Comparison of ENCODE assay signal across 8 cellular contexts in genomic region chr1:115099693-115100050, GRCh38. TPM values are rescaled to one million over a fixed set of nuclear protein-coding genes. Genes with fewer than 3 reads are reported as not detected.
A peak's percentile ranks its signal among the peaks of the same experiment; 100 is the strongest.
DNase-seq lines count a peak whose midpoint lies in the region; ATAC-seq and TF ChIP-seq lines count a peak whose summit lies in the region.

No MANE protein-coding gene starts in this region.

- intact Hi-C loops in Calu3 (cut with micrococcal nuclease; ENCODE audit: unreplicated experiment), result loop anchor here (5.0 to 10.0 kb wide), 2 partner anchors 37 to 65 kb away; no protein-coding TSS in a partner anchor

- no peaks in the 10 kb centered on the region for H3K9me3 ChIP-seq in KOPT-K1 (ENCODE audit: insufficient read depth, low read length, poor library complexity, severe bottlenecking)
- no peaks in the 10 kb centered on the region for H3K9me3 ChIP-seq in osteoblast (ENCODE audit: low read depth, low read length)

- H3K4me3 Mint-ChIP-seq in Calu3 (ENCODE audit: low read depth, unreplicated experiment), result peak overlapping the region; percentile 82

- H3K36me3 ChIP-seq in KOPT-K1 (ENCODE audit: insufficient read depth, low read length) (no peaks in the 10 kb centered on the region), osteoblast (ENCODE audit: insufficient read depth, low read length) (no peaks in the 10 kb centered on the region)

- TSS peak; percentile 65 for BruUV-seq in Calu3 (replicated peaks; lab: Mats Ljungman, UMichigan)

- peaks cover 21% of the 10 kb centered on the region for H3K4me1 Mint-ChIP-seq in Calu3 (ENCODE audit: low read depth, unreplicated experiment)

- H3K4me3 ChIP-seq in osteoblast (ENCODE audit: insufficient read depth, low read length), result peak overlapping the region; percentile 57

- H3K79me2 ChIP-seq in osteoblast (ENCODE audit: insufficient read depth, low read length), result no peaks in the 10 kb centered on the region

- no peak for ATAC-seq in GM21717 (IDR thresholded peaks at IDR 0.05; ENCODE audit: unreplicated experiment)

- TF ChIP-seq CTCF in Calu3 (IDR thresholded peaks at IDR 0.05; ENCODE audit: unreplicated experiment) (no peak), osteoblast (IDR thresholded peaks at IDR 0.05; ENCODE audit: extremely low read depth, low read depth, low read length) (no peak)

- peak overlapping the region; percentile 98 for H3K27ac Mint-ChIP-seq in Calu3 (ENCODE audit: unreplicated experiment)

- H3K4me1 ChIP-seq in osteoblast (ENCODE audit: insufficient read depth, low read length), result peaks cover 18% of the 10 kb centered on the region

- DNase-seq in Calu3, result no peak
- peak; percentile 33 for DNase-seq in effector CD4-positive, alpha-beta T cell
- DNase-seq in osteoblast (ENCODE audit: insufficient read length, low spot score, missing footprints), result no peak
- DNase-seq in NCI-H1436 (lab: John Stamatoyannopoulos, UW), result no peak
- no peak for DNase-seq in NCI-H526 treated with DMSO at 0.1 percent for 48 hours (lab: John Stamatoyannopoulos, UW)
- no peak for DNase-seq in NCI-H128 (lab: John Stamatoyannopoulos, UW; ENCODE audit: unreplicated experiment)

- peak overlapping the region; percentile 82 for H3K4me2 ChIP-seq in osteoblast (ENCODE audit: insufficient read depth, low read length)

- H4K20me1 ChIP-seq in osteoblast (ENCODE audit: insufficient read depth, low read length), result no peaks in the 10 kb centered on the region

- H3K9me3 Mint-ChIP-seq in Calu3 (ENCODE audit: low read depth, unreplicated experiment), result no peaks in the 10 kb centered on the region

- no peaks in the 10 kb centered on the region for H3K27me3 ChIP-seq in osteoblast (ENCODE audit: insufficient read depth, low read length)

- no peaks in the 10 kb centered on the region for H3K27me3 Mint-ChIP-seq in Calu3 (ENCODE audit: unreplicated experiment)

- peak overlapping the region; percentile 77 for H3K27ac ChIP-seq in KOPT-K1 (ENCODE audit: low read depth, low read length, poor library complexity, severe bottlenecking)
- H3K27ac ChIP-seq in osteoblast (ENCODE audit: low read depth, low read length), result peak overlapping the region; percentile 93

- CTCF ChIA-PET in Calu3 (lab: Charles Lee), result no interaction called here

- peak overlapping the region; percentile 24 for H2AFZ ChIP-seq in osteoblast (ENCODE audit: low read length)

- peaks cover 6% of the 10 kb centered on the region for H3K36me3 Mint-ChIP-seq in Calu3 (ENCODE audit: insufficient read depth, unreplicated experiment)

RNA-seq across cellular contexts. Expression of gene TSPAN2, which starts 10.4 kb away (rescaled TPM):
- total RNA-seq in Calu3 (2022) (6.0 and 7.7 TPM in 2 replicates), osteoblast (1.4 and 2.1 TPM in 2 replicates)
